1 cellular context compared by ENCODE assay signal in the genomic region with DNA sequence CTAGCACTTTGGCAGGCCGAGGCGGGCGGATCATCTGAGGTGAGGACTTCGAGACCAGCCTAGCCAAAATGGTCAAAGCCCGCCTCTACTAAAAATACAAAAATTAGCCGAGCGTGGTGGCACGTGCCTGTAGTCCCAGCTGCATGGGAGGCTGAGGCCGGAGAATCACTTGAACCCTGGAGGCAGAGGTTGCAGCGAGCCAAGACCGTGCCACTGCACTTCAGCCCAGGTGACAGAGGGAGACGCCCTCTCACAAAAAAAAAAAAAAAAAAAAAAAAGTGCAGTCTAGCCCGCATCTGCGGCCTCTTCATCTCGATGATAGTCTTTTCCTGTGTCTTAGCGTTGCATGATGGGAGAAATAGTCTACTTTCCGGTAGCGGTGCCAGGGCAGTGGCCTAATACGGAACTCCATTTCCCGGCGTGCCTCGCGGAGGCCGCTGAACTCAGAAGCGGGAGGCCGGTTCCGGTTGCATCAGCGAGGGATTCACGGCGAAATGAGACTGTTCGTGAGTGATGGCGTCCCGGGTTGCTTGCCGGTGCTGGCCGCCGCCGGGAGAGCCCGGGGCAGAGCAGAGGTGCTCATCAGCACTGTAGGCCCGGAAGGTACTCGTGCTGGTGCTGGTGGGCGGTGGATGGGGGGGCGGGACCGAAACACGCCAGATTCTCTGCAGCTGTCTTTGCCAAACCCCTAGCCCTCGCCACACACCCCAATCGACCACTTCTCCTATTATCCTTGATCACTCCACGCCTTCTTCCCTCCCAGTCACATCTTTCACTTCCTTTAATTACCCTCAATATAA.
TF ChIP-seq lines count a peak whose summit lies in the region.

A gene (plus strand): TSS at position 472 of the 800 bp plus-strand sequence. CDS start 23 bp downstream, at position 495.

TF ChIP-seq in GM12878, 131 proteins besides CTCF, POLR2A, EP300 and RAD21 (continued from another document):
- TF ChIP-seq, protein P1, sequence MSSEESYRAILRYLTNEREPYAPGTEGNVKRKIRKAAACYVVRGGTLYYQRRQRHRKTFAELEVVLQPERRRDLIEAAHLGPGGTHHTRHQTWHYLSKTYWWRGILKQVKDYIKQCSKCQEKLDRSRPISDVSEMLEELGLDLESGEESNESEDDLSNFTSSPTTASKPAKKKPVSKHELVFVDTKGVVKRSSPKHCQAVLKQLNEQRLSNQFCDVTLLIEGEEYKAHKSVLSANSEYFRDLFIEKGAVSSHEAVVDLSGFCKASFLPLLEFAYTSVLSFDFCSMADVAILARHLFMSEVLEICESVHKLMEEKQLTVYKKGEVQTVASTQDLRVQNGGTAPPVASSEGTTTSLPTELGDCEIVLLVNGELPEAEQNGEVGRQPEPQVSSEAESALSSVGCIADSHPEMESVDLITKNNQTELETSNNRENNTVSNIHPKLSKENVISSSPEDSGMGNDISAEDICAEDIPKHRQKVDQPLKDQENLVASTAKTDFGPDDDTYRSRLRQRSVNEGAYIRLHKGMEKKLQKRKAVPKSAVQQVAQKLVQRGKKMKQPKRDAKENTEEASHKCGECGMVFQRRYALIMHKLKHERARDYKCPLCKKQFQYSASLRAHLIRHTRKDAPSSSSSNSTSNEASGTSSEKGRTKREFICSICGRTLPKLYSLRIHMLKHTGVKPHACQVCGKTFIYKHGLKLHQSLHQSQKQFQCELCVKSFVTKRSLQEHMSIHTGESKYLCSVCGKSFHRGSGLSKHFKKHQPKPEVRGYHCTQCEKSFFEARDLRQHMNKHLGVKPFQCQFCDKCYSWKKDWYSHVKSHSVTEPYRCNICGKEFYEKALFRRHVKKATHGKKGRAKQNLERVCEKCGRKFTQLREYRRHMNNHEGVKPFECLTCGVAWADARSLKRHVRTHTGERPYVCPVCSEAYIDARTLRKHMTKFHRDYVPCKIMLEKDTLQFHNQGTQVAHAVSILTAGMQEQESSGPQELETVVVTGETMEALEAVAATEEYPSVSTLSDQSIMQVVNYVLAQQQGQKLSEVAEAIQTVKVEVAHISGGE (CRISPR knock-in tag; IDR thresholded peaks at IDR 0.05): no peak
- TF ChIP-seq, protein P2, sequence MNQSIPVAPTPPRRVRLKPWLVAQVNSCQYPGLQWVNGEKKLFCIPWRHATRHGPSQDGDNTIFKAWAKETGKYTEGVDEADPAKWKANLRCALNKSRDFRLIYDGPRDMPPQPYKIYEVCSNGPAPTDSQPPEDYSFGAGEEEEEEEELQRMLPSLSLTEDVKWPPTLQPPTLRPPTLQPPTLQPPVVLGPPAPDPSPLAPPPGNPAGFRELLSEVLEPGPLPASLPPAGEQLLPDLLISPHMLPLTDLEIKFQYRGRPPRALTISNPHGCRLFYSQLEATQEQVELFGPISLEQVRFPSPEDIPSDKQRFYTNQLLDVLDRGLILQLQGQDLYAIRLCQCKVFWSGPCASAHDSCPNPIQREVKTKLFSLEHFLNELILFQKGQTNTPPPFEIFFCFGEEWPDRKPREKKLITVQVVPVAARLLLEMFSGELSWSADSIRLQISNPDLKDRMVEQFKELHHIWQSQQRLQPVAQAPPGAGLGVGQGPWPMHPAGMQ (IDR thresholded peaks at IDR 0.05; ENCODE audit: borderline replicate concordance): no peak
- TF ChIP-seq, protein P3, sequence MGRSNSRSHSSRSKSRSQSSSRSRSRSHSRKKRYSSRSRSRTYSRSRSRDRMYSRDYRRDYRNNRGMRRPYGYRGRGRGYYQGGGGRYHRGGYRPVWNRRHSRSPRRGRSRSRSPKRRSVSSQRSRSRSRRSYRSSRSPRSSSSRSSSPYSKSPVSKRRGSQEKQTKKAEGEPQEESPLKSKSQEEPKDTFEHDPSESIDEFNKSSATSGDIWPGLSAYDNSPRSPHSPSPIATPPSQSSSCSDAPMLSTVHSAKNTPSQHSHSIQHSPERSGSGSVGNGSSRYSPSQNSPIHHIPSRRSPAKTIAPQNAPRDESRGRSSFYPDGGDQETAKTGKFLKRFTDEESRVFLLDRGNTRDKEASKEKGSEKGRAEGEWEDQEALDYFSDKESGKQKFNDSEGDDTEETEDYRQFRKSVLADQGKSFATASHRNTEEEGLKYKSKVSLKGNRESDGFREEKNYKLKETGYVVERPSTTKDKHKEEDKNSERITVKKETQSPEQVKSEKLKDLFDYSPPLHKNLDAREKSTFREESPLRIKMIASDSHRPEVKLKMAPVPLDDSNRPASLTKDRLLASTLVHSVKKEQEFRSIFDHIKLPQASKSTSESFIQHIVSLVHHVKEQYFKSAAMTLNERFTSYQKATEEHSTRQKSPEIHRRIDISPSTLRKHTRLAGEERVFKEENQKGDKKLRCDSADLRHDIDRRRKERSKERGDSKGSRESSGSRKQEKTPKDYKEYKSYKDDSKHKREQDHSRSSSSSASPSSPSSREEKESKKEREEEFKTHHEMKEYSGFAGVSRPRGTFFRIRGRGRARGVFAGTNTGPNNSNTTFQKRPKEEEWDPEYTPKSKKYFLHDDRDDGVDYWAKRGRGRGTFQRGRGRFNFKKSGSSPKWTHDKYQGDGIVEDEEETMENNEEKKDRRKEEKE (IDR thresholded peaks at IDR 0.05): no peak
- TF ChIP-seq BCL11A (IDR thresholded peaks at IDR 0.05; ENCODE audit: low read depth, low read length) (no peak; the same call in 1 of the 2 replicates), ZBED1 (IDR thresholded peaks at IDR 0.05; ENCODE audit: borderline replicate concordance) (0 out of 2 replicates have a peak, but pooled peaks have one; percentile 35), ZNF207 (IDR thresholded peaks at IDR 0.05; ENCODE audit: borderline replicate concordance) (peak; percentile 55; the same call in 1 of the 2 replicates), DPF2 (IDR thresholded peaks at IDR 0.05) (no peak), ZNF24 (IDR thresholded peaks at IDR 0.05) (no peak), WRNIP1 (IDR thresholded peaks at IDR 0.05; ENCODE audit: borderline replicate concordance, low read depth, low read length) (no peak), POU2F2 (IDR thresholded peaks at IDR 0.05; ENCODE audit: borderline replicate concordance, low read depth, low read length) (no peak), TCF12 (IDR thresholded peaks at IDR 0.05; ENCODE audit: low read depth, low read length) (no peak), MEF2A (IDR thresholded peaks at IDR 0.05; ENCODE audit: insufficient read depth, low read depth, low read length) (no peak), MTA2 (IDR thresholded peaks at IDR 0.05; ENCODE audit: low read depth) (no peak)
- TF ChIP-seq, protein P4, sequence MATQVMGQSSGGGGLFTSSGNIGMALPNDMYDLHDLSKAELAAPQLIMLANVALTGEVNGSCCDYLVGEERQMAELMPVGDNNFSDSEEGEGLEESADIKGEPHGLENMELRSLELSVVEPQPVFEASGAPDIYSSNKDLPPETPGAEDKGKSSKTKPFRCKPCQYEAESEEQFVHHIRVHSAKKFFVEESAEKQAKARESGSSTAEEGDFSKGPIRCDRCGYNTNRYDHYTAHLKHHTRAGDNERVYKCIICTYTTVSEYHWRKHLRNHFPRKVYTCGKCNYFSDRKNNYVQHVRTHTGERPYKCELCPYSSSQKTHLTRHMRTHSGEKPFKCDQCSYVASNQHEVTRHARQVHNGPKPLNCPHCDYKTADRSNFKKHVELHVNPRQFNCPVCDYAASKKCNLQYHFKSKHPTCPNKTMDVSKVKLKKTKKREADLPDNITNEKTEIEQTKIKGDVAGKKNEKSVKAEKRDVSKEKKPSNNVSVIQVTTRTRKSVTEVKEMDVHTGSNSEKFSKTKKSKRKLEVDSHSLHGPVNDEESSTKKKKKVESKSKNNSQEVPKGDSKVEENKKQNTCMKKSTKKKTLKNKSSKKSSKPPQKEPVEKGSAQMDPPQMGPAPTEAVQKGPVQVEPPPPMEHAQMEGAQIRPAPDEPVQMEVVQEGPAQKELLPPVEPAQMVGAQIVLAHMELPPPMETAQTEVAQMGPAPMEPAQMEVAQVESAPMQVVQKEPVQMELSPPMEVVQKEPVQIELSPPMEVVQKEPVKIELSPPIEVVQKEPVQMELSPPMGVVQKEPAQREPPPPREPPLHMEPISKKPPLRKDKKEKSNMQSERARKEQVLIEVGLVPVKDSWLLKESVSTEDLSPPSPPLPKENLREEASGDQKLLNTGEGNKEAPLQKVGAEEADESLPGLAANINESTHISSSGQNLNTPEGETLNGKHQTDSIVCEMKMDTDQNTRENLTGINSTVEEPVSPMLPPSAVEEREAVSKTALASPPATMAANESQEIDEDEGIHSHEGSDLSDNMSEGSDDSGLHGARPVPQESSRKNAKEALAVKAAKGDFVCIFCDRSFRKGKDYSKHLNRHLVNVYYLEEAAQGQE (IDR thresholded peaks at IDR 0.05; ENCODE audit: low read depth, low read length): no peak
